In the genomic region with DNA sequence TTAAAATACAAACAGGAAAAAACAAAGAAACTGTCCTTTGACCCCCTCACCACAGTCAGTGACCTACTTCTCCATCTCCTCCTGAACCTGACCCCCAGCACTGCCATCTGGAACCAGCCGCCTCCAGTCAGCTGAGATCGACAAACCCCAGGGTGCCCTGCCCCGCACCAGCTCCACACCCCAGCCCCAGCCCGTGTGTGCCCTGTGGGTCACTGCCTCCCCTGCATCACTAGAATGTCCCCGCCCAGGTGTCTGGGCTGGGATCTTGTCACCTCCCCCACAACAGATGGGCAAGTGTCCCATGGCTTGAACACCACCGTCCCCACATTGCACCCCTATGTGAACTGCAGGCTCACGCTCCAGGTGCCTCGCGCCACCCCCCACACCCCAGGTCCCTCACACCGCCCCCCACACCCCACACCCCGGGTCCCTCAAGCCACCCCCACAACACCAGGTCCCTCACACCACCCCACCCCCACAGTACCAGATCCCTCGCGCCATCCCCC, we compare ENCODE assay signal across 17 cellular contexts.
"Had no signal": no experiment of that assay in that cellular context is flagged by ENCODE, and none has a peak within 500 bp of the region (broad histone marks: within the 10 kb centered on the region; RNA-seq: fewer than 3 reads in every experiment).

No MANE protein-coding gene starts in this region.

- H3K4me2 ChIP-seq: SK-N-SH had no signal

- H3K4me3 Mint-ChIP-seq: activated naive CD4-positive, alpha-beta T cell treated with anti-CD3 and anti-CD28 coated beads for 36 hours; natural killer cell treated with Interleukin-12 subunit alpha and Interleukin-12 subunit beta and Interleukin-15 and Interleukin-18, amount 100 ng/mL, for 72 hours; T-cell had no signal

- H3K27ac ChIP-seq: coronary artery, right atrium auricular region, thyroid gland had no signal

- H3K4me3 ChIP-seq: coronary artery, right atrium auricular region, thyroid gland had no signal

- H3K9me3 Mint-ChIP-seq: activated naive CD4-positive, alpha-beta T cell treated with anti-CD3 and anti-CD28 coated beads for 36 hours; natural killer cell treated with Interleukin-12 subunit alpha and Interleukin-12 subunit beta and Interleukin-15 and Interleukin-18, amount 100 ng/mL, for 72 hours; T-cell had no signal

- H3K9ac ChIP-seq: SK-N-SH had no signal

- H3K36me3 Mint-ChIP-seq: natural killer cell treated with Interleukin-12 subunit alpha and Interleukin-12 subunit beta and Interleukin-15 and Interleukin-18, amount 100 ng/mL, for 72 hours had no signal

- DNase-seq: activated CD4-positive, alpha-beta T cell treated with anti-CD3 and anti-CD28 coated beads for 4 hours; activated CD8-positive, alpha-beta memory T cell treated with anti-CD3 and anti-CD28 coated beads, Interleukin-2, amount 50 U/mL, for 48 hours; activated naive CD4-positive, alpha-beta T cell treated with anti-CD3 and anti-CD28 coated beads for 36 hours; hypothalamus; kidney glomerular epithelial cell; mesendoderm; SK-N-SH; small intestine; stimulated activated CD4-positive, alpha-beta T cell treated with anti-CD3 and anti-CD28 coated beads, Interleukin-4, amount 100 ng/mL, for 4 hours; stimulated activated CD8-positive, alpha-beta memory T cell treated with anti-CD3 and anti-CD28 coated beads, Interleukin-4, amount 100 ng/mL, for 48 hours; T-cell; thyroid gland had no signal

- H3K9me3 ChIP-seq: right atrium auricular region, SK-N-SH, thyroid gland had no signal

- H3K36me3 ChIP-seq: right atrium auricular region, thyroid gland had no signal

- FAIRE-seq: small intestine, urothelium cell line had no signal

- H3K4me1 ChIP-seq: thyroid gland had no signal

- H3K27ac Mint-ChIP-seq: activated naive CD4-positive, alpha-beta T cell treated with anti-CD3 and anti-CD28 coated beads for 36 hours; natural killer cell treated with Interleukin-12 subunit alpha and Interleukin-12 subunit beta and Interleukin-15 and Interleukin-18, amount 100 ng/mL, for 72 hours; T-cell had no signal

- H3K27me3 ChIP-seq: right atrium auricular region, thyroid gland had no signal

- ATAC-seq: esophagus mucosa had no signal

- H3K27me3 Mint-ChIP-seq: natural killer cell treated with Interleukin-12 subunit alpha and Interleukin-12 subunit beta and Interleukin-15 and Interleukin-18, amount 100 ng/mL, for 72 hours; T-cell had no signal
